Comparison of ENCODE assay signal across 20 cellular contexts in genomic region chr1:11576109-11576875, GRCh38.
"Had no signal": no experiment of that assay in that cellular context is flagged by ENCODE, and none has a peak within 500 bp of the region (broad histone marks: within the 10 kb centered on the region; RNA-seq: fewer than 3 reads in every experiment).

No MANE protein-coding gene starts in this region.

- H3K4me3 ChIP-seq: coronary artery, heart right ventricle, ovary, right atrium auricular region, sigmoid colon, stomach had no signal

- DNase-seq: effector CD4-positive, alpha-beta T cell; heart right ventricle; hypothalamus; kidney glomerular epithelial cell; mammary epithelial cell; naive thymus-derived CD8-positive, alpha-beta T cell; nucleus accumbens; ovary; sigmoid colon; small intestine; stimulated activated CD4-positive, alpha-beta T cell treated with anti-CD3 and anti-CD28 coated beads, Interleukin-12 subunit alpha, Interleukin-12 subunit beta, amount 100 ng/mL, for 4 hours; stimulated activated naive CD4-positive, alpha-beta T cell; stomach; substantia nigra; trophoblast cell had no signal

- H3K27me3 ChIP-seq: ovary, right atrium auricular region had no signal

- ATAC-seq: heart right ventricle; left lobe of liver; naive thymus-derived CD8-positive, alpha-beta T cell had no signal

- H3K27ac ChIP-seq: coronary artery, heart right ventricle, ovary, right atrium auricular region, sigmoid colon, stomach had no signal

- H3K4me1 ChIP-seq: right atrium auricular region, sigmoid colon, stomach had no signal

- H3K36me3 ChIP-seq: heart right ventricle, ovary, right atrium auricular region, sigmoid colon, stomach had no signal

- H3K9me3 ChIP-seq: heart right ventricle, ovary, right atrium auricular region, sigmoid colon, stomach had no signal

- FAIRE-seq: frontal cortex, islet of Langerhans, small intestine had no signal
